Comparison of ENCODE assay signal across 1 cellular context in the genomic region with DNA sequence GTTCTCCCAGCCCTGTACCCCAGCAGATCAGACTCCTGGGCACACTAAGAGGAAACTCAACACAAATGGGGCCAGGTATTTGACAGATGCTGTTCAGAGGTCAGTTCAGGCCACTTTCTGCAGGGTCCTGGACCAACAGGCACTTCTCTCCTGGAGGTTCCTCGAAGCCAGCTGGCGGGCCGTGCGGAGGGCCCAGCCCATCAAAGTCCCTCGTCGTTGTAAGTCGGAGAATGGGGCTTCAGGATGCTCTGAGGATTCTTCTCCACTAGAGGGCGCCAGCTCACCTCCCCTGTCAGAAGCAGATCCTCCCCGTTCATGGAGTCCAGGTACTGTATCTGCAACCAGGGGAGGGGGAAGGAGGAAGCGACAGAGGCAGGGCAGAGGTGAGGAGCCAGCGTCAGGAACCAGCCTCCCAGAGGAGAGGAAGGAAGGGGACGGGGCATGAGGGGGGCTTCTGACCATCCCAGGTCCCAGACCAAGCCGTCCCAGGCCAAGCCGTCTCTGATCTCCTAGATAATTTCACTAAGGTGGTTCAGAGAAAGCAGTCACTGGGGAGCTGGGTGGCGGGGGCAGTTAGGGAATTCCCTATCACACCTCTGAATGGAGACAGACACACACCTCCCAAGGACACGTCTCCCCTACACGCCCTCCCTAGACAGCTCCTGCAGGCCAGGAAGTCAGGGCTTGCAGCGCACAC.
TF ChIP-seq lines count a peak whose summit lies in the region.

No MANE protein-coding gene starts in this region.

TF ChIP-seq in HepG2, 621 proteins besides CTCF, POLR2A, EP300 and RAD21 (continued from another document and continues in another):
- TF ChIP-seq, protein P1, sequence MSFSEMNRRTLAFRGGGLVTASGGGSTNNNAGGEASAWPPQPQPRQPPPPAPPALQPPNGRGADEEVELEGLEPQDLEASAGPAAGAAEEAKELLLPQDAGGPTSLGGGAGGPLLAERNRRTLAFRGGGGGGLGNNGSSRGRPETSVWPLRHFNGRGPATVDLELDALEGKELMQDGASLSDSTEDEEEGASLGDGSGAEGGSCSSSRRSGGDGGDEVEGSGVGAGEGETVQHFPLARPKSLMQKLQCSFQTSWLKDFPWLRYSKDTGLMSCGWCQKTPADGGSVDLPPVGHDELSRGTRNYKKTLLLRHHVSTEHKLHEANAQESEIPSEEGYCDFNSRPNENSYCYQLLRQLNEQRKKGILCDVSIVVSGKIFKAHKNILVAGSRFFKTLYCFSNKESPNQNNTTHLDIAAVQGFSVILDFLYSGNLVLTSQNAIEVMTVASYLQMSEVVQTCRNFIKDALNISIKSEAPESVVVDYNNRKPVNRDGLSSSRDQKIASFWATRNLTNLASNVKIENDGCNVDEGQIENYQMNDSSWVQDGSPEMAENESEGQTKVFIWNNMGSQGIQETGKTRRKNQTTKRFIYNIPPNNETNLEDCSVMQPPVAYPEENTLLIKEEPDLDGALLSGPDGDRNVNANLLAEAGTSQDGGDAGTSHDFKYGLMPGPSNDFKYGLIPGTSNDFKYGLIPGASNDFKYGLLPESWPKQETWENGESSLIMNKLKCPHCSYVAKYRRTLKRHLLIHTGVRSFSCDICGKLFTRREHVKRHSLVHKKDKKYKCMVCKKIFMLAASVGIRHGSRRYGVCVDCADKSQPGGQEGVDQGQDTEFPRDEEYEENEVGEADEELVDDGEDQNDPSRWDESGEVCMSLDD (CRISPR knock-in tag; IDR thresholded peaks at IDR 0.05; ENCODE audit: borderline replicate concordance): no peak
- TF ChIP-seq ZNF101 (CRISPR knock-in tag; IDR thresholded peaks at IDR 0.05; ENCODE audit: borderline replicate concordance, low read depth) (no peak), ATF7-NPFF (CRISPR knock-in tag; IDR thresholded peaks at IDR 0.05; ENCODE audit: low read depth) (no peak), RARG (CRISPR knock-in tag; IDR thresholded peaks at IDR 0.05; ENCODE audit: low read depth) (no peak), ZNF660 (CRISPR knock-in tag; IDR thresholded peaks at IDR 0.05; ENCODE audit: borderline replicate concordance, low read depth) (no peak), KLF11 (CRISPR knock-in tag; IDR thresholded peaks at IDR 0.05) (peak; percentile 78; the same call in 1 of the 2 replicates), PAF1 (CRISPR knock-in tag; IDR thresholded peaks at IDR 0.05) (no peak), ZNF44 (CRISPR knock-in tag; IDR thresholded peaks at IDR 0.05) (no peak), ZNF33A (CRISPR knock-in tag; IDR thresholded peaks at IDR 0.05; ENCODE audit: borderline replicate concordance) (no peak), MIER3 (CRISPR knock-in tag; IDR thresholded peaks at IDR 0.05; ENCODE audit: borderline replicate concordance) (peak; percentile 73; the same call in 1 of the 2 replicates), TOPORS (CRISPR knock-in tag; IDR thresholded peaks at IDR 0.05) (no peak), GATAD1 (CRISPR knock-in tag; IDR thresholded peaks at IDR 0.05) (peak; percentile 66; the same call in 1 of the 2 replicates), KDM1A (CRISPR knock-in tag; IDR thresholded peaks at IDR 0.05) (no peak), GFI1 (CRISPR knock-in tag; IDR thresholded peaks at IDR 0.05; ENCODE audit: borderline replicate concordance) (peak; percentile 30; the same call in 1 of the 2 replicates), SALL1 (CRISPR knock-in tag; IDR thresholded peaks at IDR 0.05) (peak; percentile 69; the same call in 1 of the 2 replicates), SMARCC2 (IDR thresholded peaks at IDR 0.05) (no peak), SIN3B (IDR thresholded peaks at IDR 0.05; ENCODE audit: low read length) (0 out of 2 replicates have a peak, but pooled peaks have one; percentile 50), KDM6A (CRISPR knock-in tag; IDR thresholded peaks at IDR 0.05; ENCODE audit: low read depth) (0 out of 2 replicates have a peak, but pooled peaks have one; percentile 12), NFE2L1 (CRISPR knock-in tag; IDR thresholded peaks at IDR 0.05; ENCODE audit: borderline replicate concordance) (no peak), MTF1 (CRISPR knock-in tag; IDR thresholded peaks at IDR 0.05) (no peak), ZNF510 (CRISPR knock-in tag; IDR thresholded peaks at IDR 0.05; ENCODE audit: low read depth) (no peak), ZNF788 (CRISPR knock-in tag; IDR thresholded peaks at IDR 0.05; ENCODE audit: borderline replicate concordance) (peak; percentile 86; the same call in 1 of the 2 replicates), ZNF562 (CRISPR knock-in tag; IDR thresholded peaks at IDR 0.05; ENCODE audit: borderline replicate concordance) (no peak), HMGA1 (CRISPR knock-in tag; conservative IDR thresholded peaks at IDR 0.05) (no peak), ZNF547 (CRISPR knock-in tag; IDR thresholded peaks at IDR 0.05) (no peak)
- TF ChIP-seq, protein P2, sequence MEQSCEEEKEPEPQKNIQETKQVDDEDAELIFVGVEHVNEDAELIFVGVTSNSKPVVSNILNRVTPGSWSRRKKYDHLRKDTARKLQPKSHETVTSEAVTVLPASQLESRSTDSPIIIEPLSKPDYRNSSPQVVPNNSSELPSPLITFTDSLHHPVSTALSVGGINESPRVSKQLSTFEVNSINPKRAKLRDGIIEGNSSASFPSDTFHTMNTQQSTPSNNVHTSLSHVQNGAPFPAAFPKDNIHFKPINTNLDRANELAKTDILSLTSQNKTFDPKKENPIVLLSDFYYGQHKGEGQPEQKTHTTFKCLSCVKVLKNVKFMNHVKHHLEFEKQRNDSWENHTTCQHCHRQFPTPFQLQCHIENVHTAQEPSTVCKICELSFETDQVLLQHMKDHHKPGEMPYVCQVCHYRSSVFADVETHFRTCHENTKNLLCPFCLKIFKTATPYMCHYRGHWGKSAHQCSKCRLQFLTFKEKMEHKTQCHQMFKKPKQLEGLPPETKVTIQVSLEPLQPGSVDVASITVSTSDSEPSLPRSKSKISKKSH (CRISPR knock-in tag; IDR thresholded peaks at IDR 0.05; ENCODE audit: borderline replicate concordance): peak; percentile 95
- TF ChIP-seq, protein P3, sequence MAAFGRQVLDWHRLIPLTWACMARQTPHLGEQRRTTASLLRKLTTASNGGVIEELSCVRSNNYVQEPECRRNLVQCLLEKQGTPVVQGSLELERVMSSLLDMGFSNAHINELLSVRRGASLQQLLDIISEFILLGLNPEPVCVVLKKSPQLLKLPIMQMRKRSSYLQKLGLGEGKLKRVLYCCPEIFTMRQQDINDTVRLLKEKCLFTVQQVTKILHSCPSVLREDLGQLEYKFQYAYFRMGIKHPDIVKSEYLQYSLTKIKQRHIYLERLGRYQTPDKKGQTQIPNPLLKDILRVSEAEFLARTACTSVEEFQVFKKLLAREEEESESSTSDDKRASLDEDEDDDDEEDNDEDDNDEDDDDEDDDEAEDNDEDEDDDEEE (CRISPR knock-in tag; IDR thresholded peaks at IDR 0.05): no peak
- TF ChIP-seq, protein P4, sequence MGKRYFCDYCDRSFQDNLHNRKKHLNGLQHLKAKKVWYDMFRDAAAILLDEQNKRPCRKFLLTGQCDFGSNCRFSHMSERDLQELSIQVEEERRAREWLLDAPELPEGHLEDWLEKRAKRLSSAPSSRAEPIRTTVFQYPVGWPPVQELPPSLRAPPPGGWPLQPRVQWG (CRISPR knock-in tag; IDR thresholded peaks at IDR 0.05; ENCODE audit: borderline replicate concordance, low read depth): no peak
- TF ChIP-seq, protein P5, sequence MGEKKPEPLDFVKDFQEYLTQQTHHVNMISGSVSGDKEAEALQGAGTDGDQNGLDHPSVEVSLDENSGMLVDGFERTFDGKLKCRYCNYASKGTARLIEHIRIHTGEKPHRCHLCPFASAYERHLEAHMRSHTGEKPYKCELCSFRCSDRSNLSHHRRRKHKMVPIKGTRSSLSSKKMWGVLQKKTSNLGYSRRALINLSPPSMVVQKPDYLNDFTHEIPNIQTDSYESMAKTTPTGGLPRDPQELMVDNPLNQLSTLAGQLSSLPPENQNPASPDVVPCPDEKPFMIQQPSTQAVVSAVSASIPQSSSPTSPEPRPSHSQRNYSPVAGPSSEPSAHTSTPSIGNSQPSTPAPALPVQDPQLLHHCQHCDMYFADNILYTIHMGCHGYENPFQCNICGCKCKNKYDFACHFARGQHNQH (CRISPR knock-in tag; IDR thresholded peaks at IDR 0.05): peak; percentile 89
- TF ChIP-seq, protein P6, sequence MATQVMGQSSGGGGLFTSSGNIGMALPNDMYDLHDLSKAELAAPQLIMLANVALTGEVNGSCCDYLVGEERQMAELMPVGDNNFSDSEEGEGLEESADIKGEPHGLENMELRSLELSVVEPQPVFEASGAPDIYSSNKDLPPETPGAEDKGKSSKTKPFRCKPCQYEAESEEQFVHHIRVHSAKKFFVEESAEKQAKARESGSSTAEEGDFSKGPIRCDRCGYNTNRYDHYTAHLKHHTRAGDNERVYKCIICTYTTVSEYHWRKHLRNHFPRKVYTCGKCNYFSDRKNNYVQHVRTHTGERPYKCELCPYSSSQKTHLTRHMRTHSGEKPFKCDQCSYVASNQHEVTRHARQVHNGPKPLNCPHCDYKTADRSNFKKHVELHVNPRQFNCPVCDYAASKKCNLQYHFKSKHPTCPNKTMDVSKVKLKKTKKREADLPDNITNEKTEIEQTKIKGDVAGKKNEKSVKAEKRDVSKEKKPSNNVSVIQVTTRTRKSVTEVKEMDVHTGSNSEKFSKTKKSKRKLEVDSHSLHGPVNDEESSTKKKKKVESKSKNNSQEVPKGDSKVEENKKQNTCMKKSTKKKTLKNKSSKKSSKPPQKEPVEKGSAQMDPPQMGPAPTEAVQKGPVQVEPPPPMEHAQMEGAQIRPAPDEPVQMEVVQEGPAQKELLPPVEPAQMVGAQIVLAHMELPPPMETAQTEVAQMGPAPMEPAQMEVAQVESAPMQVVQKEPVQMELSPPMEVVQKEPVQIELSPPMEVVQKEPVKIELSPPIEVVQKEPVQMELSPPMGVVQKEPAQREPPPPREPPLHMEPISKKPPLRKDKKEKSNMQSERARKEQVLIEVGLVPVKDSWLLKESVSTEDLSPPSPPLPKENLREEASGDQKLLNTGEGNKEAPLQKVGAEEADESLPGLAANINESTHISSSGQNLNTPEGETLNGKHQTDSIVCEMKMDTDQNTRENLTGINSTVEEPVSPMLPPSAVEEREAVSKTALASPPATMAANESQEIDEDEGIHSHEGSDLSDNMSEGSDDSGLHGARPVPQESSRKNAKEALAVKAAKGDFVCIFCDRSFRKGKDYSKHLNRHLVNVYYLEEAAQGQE (IDR thresholded peaks at IDR 0.05; ENCODE audit: borderline replicate concordance in 1 of 2, low read depth in 1 of 2, low read length in 2 of 2): no peak
- TF ChIP-seq, protein P7, sequence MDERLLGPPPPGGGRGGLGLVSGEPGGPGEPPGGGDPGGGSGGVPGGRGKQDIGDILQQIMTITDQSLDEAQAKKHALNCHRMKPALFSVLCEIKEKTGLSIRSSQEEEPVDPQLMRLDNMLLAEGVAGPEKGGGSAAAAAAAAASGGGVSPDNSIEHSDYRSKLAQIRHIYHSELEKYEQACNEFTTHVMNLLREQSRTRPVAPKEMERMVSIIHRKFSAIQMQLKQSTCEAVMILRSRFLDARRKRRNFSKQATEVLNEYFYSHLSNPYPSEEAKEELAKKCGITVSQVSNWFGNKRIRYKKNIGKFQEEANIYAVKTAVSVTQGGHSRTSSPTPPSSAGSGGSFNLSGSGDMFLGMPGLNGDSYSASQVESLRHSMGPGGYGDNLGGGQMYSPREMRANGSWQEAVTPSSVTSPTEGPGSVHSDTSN (CRISPR knock-in tag; IDR thresholded peaks at IDR 0.05): no peak
- TF ChIP-seq, protein P8, sequence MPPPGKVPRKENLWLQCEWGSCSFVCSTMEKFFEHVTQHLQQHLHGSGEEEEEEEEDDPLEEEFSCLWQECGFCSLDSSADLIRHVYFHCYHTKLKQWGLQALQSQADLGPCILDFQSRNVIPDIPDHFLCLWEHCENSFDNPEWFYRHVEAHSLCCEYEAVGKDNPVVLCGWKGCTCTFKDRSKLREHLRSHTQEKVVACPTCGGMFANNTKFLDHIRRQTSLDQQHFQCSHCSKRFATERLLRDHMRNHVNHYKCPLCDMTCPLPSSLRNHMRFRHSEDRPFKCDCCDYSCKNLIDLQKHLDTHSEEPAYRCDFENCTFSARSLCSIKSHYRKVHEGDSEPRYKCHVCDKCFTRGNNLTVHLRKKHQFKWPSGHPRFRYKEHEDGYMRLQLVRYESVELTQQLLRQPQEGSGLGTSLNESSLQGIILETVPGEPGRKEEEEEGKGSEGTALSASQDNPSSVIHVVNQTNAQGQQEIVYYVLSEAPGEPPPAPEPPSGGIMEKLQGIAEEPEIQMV (CRISPR knock-in tag; IDR thresholded peaks at IDR 0.05; ENCODE audit: low read depth): 0 out of 2 replicates have a peak, but pooled peaks have one; percentile 74
- TF ChIP-seq, protein P9, sequence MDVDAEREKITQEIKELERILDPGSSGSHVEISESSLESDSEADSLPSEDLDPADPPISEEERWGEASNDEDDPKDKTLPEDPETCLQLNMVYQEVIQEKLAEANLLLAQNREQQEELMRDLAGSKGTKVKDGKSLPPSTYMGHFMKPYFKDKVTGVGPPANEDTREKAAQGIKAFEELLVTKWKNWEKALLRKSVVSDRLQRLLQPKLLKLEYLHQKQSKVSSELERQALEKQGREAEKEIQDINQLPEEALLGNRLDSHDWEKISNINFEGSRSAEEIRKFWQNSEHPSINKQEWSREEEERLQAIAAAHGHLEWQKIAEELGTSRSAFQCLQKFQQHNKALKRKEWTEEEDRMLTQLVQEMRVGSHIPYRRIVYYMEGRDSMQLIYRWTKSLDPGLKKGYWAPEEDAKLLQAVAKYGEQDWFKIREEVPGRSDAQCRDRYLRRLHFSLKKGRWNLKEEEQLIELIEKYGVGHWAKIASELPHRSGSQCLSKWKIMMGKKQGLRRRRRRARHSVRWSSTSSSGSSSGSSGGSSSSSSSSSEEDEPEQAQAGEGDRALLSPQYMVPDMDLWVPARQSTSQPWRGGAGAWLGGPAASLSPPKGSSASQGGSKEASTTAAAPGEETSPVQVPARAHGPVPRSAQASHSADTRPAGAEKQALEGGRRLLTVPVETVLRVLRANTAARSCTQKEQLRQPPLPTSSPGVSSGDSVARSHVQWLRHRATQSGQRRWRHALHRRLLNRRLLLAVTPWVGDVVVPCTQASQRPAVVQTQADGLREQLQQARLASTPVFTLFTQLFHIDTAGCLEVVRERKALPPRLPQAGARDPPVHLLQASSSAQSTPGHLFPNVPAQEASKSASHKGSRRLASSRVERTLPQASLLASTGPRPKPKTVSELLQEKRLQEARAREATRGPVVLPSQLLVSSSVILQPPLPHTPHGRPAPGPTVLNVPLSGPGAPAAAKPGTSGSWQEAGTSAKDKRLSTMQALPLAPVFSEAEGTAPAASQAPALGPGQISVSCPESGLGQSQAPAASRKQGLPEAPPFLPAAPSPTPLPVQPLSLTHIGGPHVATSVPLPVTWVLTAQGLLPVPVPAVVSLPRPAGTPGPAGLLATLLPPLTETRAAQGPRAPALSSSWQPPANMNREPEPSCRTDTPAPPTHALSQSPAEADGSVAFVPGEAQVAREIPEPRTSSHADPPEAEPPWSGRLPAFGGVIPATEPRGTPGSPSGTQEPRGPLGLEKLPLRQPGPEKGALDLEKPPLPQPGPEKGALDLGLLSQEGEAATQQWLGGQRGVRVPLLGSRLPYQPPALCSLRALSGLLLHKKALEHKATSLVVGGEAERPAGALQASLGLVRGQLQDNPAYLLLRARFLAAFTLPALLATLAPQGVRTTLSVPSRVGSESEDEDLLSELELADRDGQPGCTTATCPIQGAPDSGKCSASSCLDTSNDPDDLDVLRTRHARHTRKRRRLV (CRISPR knock-in tag; IDR thresholded peaks at IDR 0.05): no peak
- TF ChIP-seq, protein P10, sequence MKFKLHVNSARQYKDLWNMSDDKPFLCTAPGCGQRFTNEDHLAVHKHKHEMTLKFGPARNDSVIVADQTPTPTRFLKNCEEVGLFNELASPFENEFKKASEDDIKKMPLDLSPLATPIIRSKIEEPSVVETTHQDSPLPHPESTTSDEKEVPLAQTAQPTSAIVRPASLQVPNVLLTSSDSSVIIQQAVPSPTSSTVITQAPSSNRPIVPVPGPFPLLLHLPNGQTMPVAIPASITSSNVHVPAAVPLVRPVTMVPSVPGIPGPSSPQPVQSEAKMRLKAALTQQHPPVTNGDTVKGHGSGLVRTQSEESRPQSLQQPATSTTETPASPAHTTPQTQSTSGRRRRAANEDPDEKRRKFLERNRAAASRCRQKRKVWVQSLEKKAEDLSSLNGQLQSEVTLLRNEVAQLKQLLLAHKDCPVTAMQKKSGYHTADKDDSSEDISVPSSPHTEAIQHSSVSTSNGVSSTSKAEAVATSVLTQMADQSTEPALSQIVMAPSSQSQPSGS (CRISPR knock-in tag; IDR thresholded peaks at IDR 0.05): peak; percentile 73
